9 cellular contexts compared by ENCODE assay signal in the genomic region with DNA sequence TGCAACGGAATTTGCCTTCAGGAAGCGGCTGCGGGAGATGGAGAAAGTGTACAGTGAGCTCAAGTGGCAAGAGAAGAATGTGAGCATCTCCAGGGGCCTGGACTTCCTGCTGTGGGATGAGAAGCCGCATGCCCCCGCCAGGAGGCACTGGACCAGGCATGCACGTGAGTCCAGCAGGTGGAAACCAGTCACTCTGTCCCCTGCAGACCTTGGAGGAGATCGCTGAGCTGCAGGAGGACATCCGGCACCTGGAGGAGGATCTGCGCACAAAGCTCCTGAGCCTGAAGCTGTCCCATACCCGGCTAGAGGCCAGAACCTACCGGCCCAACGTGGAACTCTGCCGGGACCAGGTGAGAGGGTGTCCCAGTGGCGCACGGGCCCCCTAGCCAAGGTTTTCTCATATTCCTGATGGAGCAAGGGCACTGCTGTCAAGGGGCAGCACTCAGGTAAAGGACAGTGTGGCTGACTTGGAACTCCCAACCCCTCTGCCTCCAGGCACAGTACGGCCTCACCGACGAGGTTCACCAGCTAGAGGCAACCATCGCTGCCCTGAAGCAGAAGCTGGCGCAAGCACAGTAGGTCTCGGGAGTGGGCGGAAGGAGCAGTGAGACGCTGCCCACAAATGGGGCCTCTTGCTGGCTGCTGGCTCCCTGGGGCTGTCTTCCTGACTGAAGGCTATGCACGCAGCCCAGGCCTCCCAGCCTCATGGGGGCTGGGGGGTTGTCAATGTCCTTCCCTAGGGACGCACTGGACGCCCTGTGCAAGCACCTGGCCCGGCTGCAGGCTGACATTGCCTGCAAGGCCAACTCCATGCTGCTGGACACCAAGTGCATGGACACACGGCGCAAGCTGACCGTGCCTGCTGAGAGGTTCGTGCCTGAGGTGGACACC. TPM values are rescaled to one million over a fixed set of nuclear protein-coding genes. Genes with fewer than 3 reads are reported as not detected.
DNase-seq lines count a peak whose midpoint lies in the region; ATAC-seq, FAIRE-seq and TF ChIP-seq lines count a peak whose summit lies in the region.
"Had no signal": no experiment of that assay in that cellular context is flagged by ENCODE, and none has a peak within 500 bp of the region (broad histone marks: within the 10 kb centered on the region; RNA-seq: fewer than 3 reads in every experiment).

No MANE protein-coding gene starts in this region.

- H4K20me1 ChIP-seq in DND-41 (ENCODE audit: insufficient read depth, low read length) (peaks cover 14% of the 10 kb centered on the region; the same call in 1 of the 2 replicates), KMS-11 (ENCODE audit: insufficient read depth) (no peaks in the 10 kb centered on the region), K562 (replicated peaks; ENCODE audit: control insufficient read depth, insufficient read depth, low read length) (no peaks in the 10 kb centered on the region)

- H3K27ac ChIP-seq in DND-41 (ENCODE audit: low read length) (peak overlapping the region; percentile 78; the same call in 1 of the 2 replicates), KMS-11 (no peak overlapping the region), K562 (ENCODE audit: extremely low read depth, low read depth, low read length) (no peak overlapping the region)

- H3K27me3 Mint-ChIP-seq in nephron progenitor cell (ENCODE audit: low read depth, poor library complexity): peaks cover 14% of the 10 kb centered on the region

- in situ Hi-C loops in K562 (cut with MboI): no loop called here

- H3K9me3 ChIP-seq in DND-41 (ENCODE audit: insufficient read depth, low read length, severe bottlenecking): no peaks in the 10 kb centered on the region
- no peaks in the 10 kb centered on the region for H3K9me3 ChIP-seq in K562 (replicated peaks; ENCODE audit: control insufficient read depth, insufficient read depth, low read depth, low read length)
- H3K9me3 ChIP-seq: colonic mucosa had no signal

- H3K79me2 ChIP-seq in DND-41 (ENCODE audit: insufficient read depth, low read length) (peaks cover 37% of the 10 kb centered on the region), KMS-11 (ENCODE audit: insufficient read depth, low read depth) (peaks cover 23% of the 10 kb centered on the region; the same call in 1 of the 2 replicates), K562 (ENCODE audit: control insufficient read depth, insufficient read depth, low read length) (peaks cover 21% of the 10 kb centered on the region)

- no peak for DNase-seq in DND-41
- DNase-seq in K562 (ENCODE audit: extremely low read depth in 1 of 4, low spot score in 3 of 4): peak; percentile 45 to 59 (median 50)
- no peak for DNase-seq in nephron progenitor cell
- no peak for DNase-seq in HuH-7.5 (ENCODE audit: low spot score)
- DNase-seq in C1 segment of cervical spinal cord (lab: John Stamatoyannopoulos, UW): no peak
- no peak for DNase-seq in Ammon's horn (ENCODE audit: low spot score)
- DNase-seq: colonic mucosa had no signal

- POLR2A ChIA-PET in K562 (lab: Yijun Ruan, JAX): interaction anchor here (0.6 to 1.9 kb wide), 5 partner anchors 8 to 428 kb away, joined by 3 to 5 read pairs (median 4); no protein-coding TSS in a partner anchor

- peak overlapping the region; percentile 10 for H3K27ac Mint-ChIP-seq in nephron progenitor cell

- no peak for TF ChIP-seq EP300 in K562 (IDR thresholded peaks at IDR 0.05; ENCODE audit: low read length)

- no peak for TF ChIP-seq POLR2A in K562 (conservative IDR thresholded peaks at IDR 0.05)

- H3K36me3 ChIP-seq in DND-41 (ENCODE audit: insufficient read depth, low read length) (peaks cover 20% of the 10 kb centered on the region), KMS-11 (ENCODE audit: insufficient read depth) (no peaks in the 10 kb centered on the region), K562 (ENCODE audit: control insufficient read depth, insufficient read depth, low read length) (peaks cover 25% of the 10 kb centered on the region; the same call in 2 of the 3 replicates)

- peaks cover 25% of the 10 kb centered on the region for H3K4me1 Mint-ChIP-seq in nephron progenitor cell

- H3K4me3 ChIP-seq in DND-41 (ENCODE audit: low read depth in 1 of 2, low read length in 2 of 2) (peak overlapping the region in 1 of 2 experiments; percentile 85; a peak in 1 of 4 replicates), KMS-11 (IDR thresholded peaks at IDR 0.05; ENCODE audit: insufficient read depth, low read depth, low read length) (no peak overlapping the region), K562 (no peak overlapping the region)

- 69% methylated on average over 31 of the region's 31 CpGs for WGBS in K562 (ENCODE audit: insufficient coverage, low coverage, missing lambda C conversion rate)

- peak overlapping the region; percentile 83 for H3K9ac ChIP-seq in DND-41 (ENCODE audit: low read depth, low read length)
- no peak overlapping the region for H3K9ac ChIP-seq in KMS-11
- H3K9ac ChIP-seq in K562 (ENCODE audit: insufficient read depth in 1 of 2, low read depth in 2 of 2, low read length in 2 of 2): peak overlapping the region in 1 of 2 experiments; percentile 96; a peak in 2 of 4 replicates

- peaks cover 11% of the 10 kb centered on the region for H3K27me3 ChIP-seq in DND-41 (ENCODE audit: insufficient read depth, low read length, poor library complexity)
- H3K27me3 ChIP-seq in KMS-11 (ENCODE audit: insufficient read depth, low read depth): no peaks in the 10 kb centered on the region
- no peaks in the 10 kb centered on the region for H3K27me3 ChIP-seq in K562 (ENCODE audit: control insufficient read depth in 2 of 2, insufficient read depth in 2 of 2, low read length in 2 of 2)
- H3K27me3 ChIP-seq: colonic mucosa had no signal

- H2AFZ ChIP-seq in DND-41 (ENCODE audit: low read depth, low read length) (peak overlapping the region; percentile 96), KMS-11 (ENCODE audit: low read depth) (peak overlapping the region; percentile 99), K562 (ENCODE audit: low read depth, low read length) (peak overlapping the region; percentile 99)

- H3K4me3 Mint-ChIP-seq in nephron progenitor cell: peak overlapping the region; percentile 96

- peaks cover 6% of the 10 kb centered on the region for H3K9me1 ChIP-seq in K562 (ENCODE audit: control insufficient read depth, insufficient read depth, low read length)

- FAIRE-seq in K562 (lab: Jason Lieb, UNC): peak; percentile 15

- TF ChIP-seq CTCF in DND-41 (IDR thresholded peaks at IDR 0.05; ENCODE audit: borderline replicate concordance, extremely low read depth, low read length, poor library complexity, severe bottlenecking) (no peak), KMS-11 (conservative IDR thresholded peaks at IDR 0.05; ENCODE audit: low read depth, low read length) (no peak), K562 (IDR thresholded peaks at IDR 0.05 in 2 of 3, conservative IDR thresholded peaks at IDR 0.05 in 1 of 3; ENCODE audit: insufficient read depth in 2 of 3, low read depth in 1 of 3, low read length in 3 of 3) (peak; percentile 28 to 72 (median 37); a peak in 4 of 6 replicates), nephron progenitor cell (IDR thresholded peaks at IDR 0.05) (no peak)

- peaks cover 9% of the 10 kb centered on the region for H3K36me3 Mint-ChIP-seq in nephron progenitor cell (ENCODE audit: low read depth)

- no TSS peak for BruUV-seq in K562 (replicated peaks; lab: Mats Ljungman, UMichigan)

- H3K4me1 ChIP-seq in DND-41 (ENCODE audit: insufficient read depth, low read length): peaks cover 44% of the 10 kb centered on the region
- peaks cover 10% of the 10 kb centered on the region for H3K4me1 ChIP-seq in KMS-11 (ENCODE audit: low read depth, poor library complexity, severe bottlenecking)
- H3K4me1 ChIP-seq in K562 (replicated peaks in 1 of 2; ENCODE audit: control insufficient read depth in 2 of 2, insufficient read depth in 2 of 2, low read length in 2 of 2): peaks cover 18 to 44% of the 10 kb centered on the region in 2 experiments; a peak in 4 of 5 replicates
- H3K4me1 ChIP-seq: colonic mucosa had no signal

- ATAC-seq in DND-41 (ENCODE audit: insufficient read depth, low read depth) (no peak), K562 (peak; percentile 11; the same call in 2 of the 3 replicates), HG03457 (IDR thresholded peaks at IDR 0.05; ENCODE audit: unreplicated experiment) (no peak)

- no peaks in the 10 kb centered on the region for H3K9me3 Mint-ChIP-seq in nephron progenitor cell

- CTCF ChIA-PET in K562 (lab: Yijun Ruan, JAX; ENCODE audit: low intra/inter-chr PET ratio): no interaction called here

- intact Hi-C loops in K562 (cut with micrococcal nuclease): loop anchor here (5.0 kb wide), 2 partner anchors 155 to 230 kb away; a partner anchor contains a TSS

- H3K4me2 ChIP-seq in DND-41 (ENCODE audit: insufficient read depth, low read length) (peak overlapping the region; percentile 96; the same call in 1 of the 2 replicates), KMS-11 (0 out of 2 replicates have a peak overlapping the region, but pooled peaks have one; percentile 82), K562 (ENCODE audit: insufficient read depth, low read length) (peak overlapping the region; percentile 97; the same call in 1 of the 2 replicates)

- no peak for TF ChIP-seq RAD21 in K562 (CRISPR knock-in tag; conservative IDR thresholded peaks at IDR 0.05 in 1 of 2, IDR thresholded peaks at IDR 0.05 in 1 of 2)

RNA-seq across cellular contexts. Expression of a gene that starts 1.2 kb away (rescaled TPM):
- total RNA-seq in K562 (2011; cell fraction: chromatin; rRNA removed; ENCODE audit: low replicate concordance): 6.1 and 18.5 TPM in 2 replicates
- total RNA-seq in K562 (2011; cell fraction: nucleolus; rRNA removed): 17.3 and 17.4 TPM in 2 replicates
- 12.3 and 12.6 TPM in 2 replicates for total RNA-seq in K562 (2011; cell fraction: nucleoplasm; rRNA removed)
- total RNA-seq in K562 (2014; rRNA removed) (40.0 and 52.5 TPM in 2 replicates), K562 (2014; rRNA removed; fragmentation: Illumina TruSeq; extraction: Trizol) (15.1 and 21.2 TPM in 2 replicates), K562 (2015; rRNA removed; fragmentation: Illumina TruSeq; extraction: Trizol) (26.7 and 27.4 TPM in 2 replicates), K562 (2021) (30.9 and 33.4 TPM in 2 replicates)
- polyA plus RNA-seq in K562 (2011; rRNA removed) (34.4 and 37.0 TPM in 2 replicates), K562 (2014; fragmentation: Illumina TruSeq; extraction: Trizol) (25.2 and 26.7 TPM in 2 replicates), K562 (2014; fragmentation: Nextera tagmentation; extraction: Ambion mirVana) (1 to 10 TPM; 5.9 to 8.4 TPM), K562 (2014; rRNA removed) (29.9 and 37.2 TPM in 2 replicates)
- 43.8 and 51.3 TPM in 2 replicates for polyA plus RNA-seq in K562 (2011; cell fraction: cytosol; rRNA removed)
- polyA plus RNA-seq in K562 (2011; cell fraction: nucleus; rRNA removed): 27.6 and 28.3 TPM in 2 replicates
- 24.0 and 26.0 TPM in 2 replicates for polyA plus RNA-seq in K562 (2012)
- polyA minus RNA-seq in K562 (2011; rRNA and poly(A)+ RNA removed): 12.3 and 15.7 TPM in 2 replicates
- 12.0 and 12.3 TPM in 2 replicates for polyA minus RNA-seq in K562 (2011; cell fraction: cytosol; rRNA and poly(A)+ RNA removed)
- polyA minus RNA-seq in K562 (2011; cell fraction: nucleus; rRNA and poly(A)+ RNA removed): 4.6 and 6.2 TPM in 2 replicates

RNA-seq across cellular contexts. Expression of a gene that starts 3.6 kb away (rescaled TPM):
- 0.62 TPM in 1 of 2 replicates, not detected in the other for total RNA-seq in K562 (2011; cell fraction: chromatin; rRNA removed; ENCODE audit: low replicate concordance)
- total RNA-seq in K562 (2011; cell fraction: nucleolus; rRNA removed): 0.92 and 1.0 TPM in 2 replicates
- total RNA-seq in K562 (2011; cell fraction: nucleoplasm; rRNA removed): 0.66 and 0.92 TPM in 2 replicates
- 0.36 TPM in 1 of 2 replicates, not detected in the other for total RNA-seq in K562 (2014; rRNA removed)
- 0.19 TPM in 1 of 2 replicates, not detected in the other for total RNA-seq in K562 (2014; rRNA removed; fragmentation: Illumina TruSeq; extraction: Trizol)
- total RNA-seq in K562 (2015; rRNA removed; fragmentation: Illumina TruSeq; extraction: Trizol): 0.19 and 0.40 TPM in 2 replicates
- total RNA-seq in K562 (2021): 0.60 and 0.78 TPM in 2 replicates
- polyA plus RNA-seq in K562 (2011; rRNA removed): 0.06 and 0.24 TPM in 2 replicates
- 0.19 and 0.25 TPM in 2 replicates for polyA plus RNA-seq in K562 (2011; cell fraction: cytosol; rRNA removed)
- 0.41 and 0.68 TPM in 2 replicates for polyA plus RNA-seq in K562 (2011; cell fraction: nucleus; rRNA removed)
- polyA plus RNA-seq in K562 (2012): 0.21 and 0.25 TPM in 2 replicates
- 0.24 and 0.37 TPM in 2 replicates for polyA plus RNA-seq in K562 (2014; fragmentation: Illumina TruSeq; extraction: Trizol)
- under 1 TPM; 0.08 to 0.14 TPM for polyA plus RNA-seq in K562 (2014; fragmentation: Nextera tagmentation; extraction: Ambion mirVana)
- 0.19 and 0.94 TPM in 2 replicates for polyA plus RNA-seq in K562 (2014; rRNA removed)
- not detected in 2 replicates for polyA minus RNA-seq in K562 (2011; rRNA and poly(A)+ RNA removed)
- not detected in 2 replicates for polyA minus RNA-seq in K562 (2011; cell fraction: cytosol; rRNA and poly(A)+ RNA removed)
- polyA minus RNA-seq in K562 (2011; cell fraction: nucleus; rRNA and poly(A)+ RNA removed): 0.56 TPM in 1 of 2 replicates, not detected in the other

RNA-seq across cellular contexts. Expression of a gene that starts 37.5 kb away (rescaled TPM):
- total RNA-seq in K562 (2011; cell fraction: chromatin; rRNA removed; ENCODE audit: low replicate concordance): 0.07 and 0.11 TPM in 2 replicates
- total RNA-seq in K562 (2011; cell fraction: nucleolus; rRNA removed): 0.13 and 0.17 TPM in 2 replicates
- 0.07 TPM in 1 of 2 replicates, not detected in the other for total RNA-seq in K562 (2011; cell fraction: nucleoplasm; rRNA removed)
- total RNA-seq in K562 (2014; rRNA removed) (0.14 TPM in 1 of 2 replicates, not detected in the other), K562 (2014; rRNA removed; fragmentation: Illumina TruSeq; extraction: Trizol) (0.03 TPM in 1 of 2 replicates, not detected in the other), K562 (2015; rRNA removed; fragmentation: Illumina TruSeq; extraction: Trizol) (not detected in 2 replicates), K562 (2021) (0.04 and 0.09 TPM in 2 replicates)
- polyA plus RNA-seq in K562 (2011; rRNA removed) (0.04 TPM in 2 replicates), K562 (2014; fragmentation: Illumina TruSeq; extraction: Trizol) (0.07 TPM in 1 of 2 replicates, not detected in the other), K562 (2014; fragmentation: Nextera tagmentation; extraction: Ambion mirVana) (not detected), K562 (2014; rRNA removed) (0.03 TPM in 1 of 2 replicates, not detected in the other)
- polyA plus RNA-seq in K562 (2011; cell fraction: cytosol; rRNA removed): 0.09 TPM in 1 of 2 replicates, not detected in the other
- polyA plus RNA-seq in K562 (2011; cell fraction: nucleus; rRNA removed): 0.11 TPM in 1 of 2 replicates, not detected in the other
- 0.01 and 0.07 TPM in 2 replicates for polyA plus RNA-seq in K562 (2012)
- polyA minus RNA-seq in K562 (2011; rRNA and poly(A)+ RNA removed): not detected in 2 replicates
- polyA minus RNA-seq in K562 (2011; cell fraction: cytosol; rRNA and poly(A)+ RNA removed): not detected in 2 replicates
- polyA minus RNA-seq in K562 (2011; cell fraction: nucleus; rRNA and poly(A)+ RNA removed): 0.13 TPM in 1 of 2 replicates, not detected in the other

Comparison
In these comparisons a context has a peak if more than half of its experiments do, and no peak if none do; other contexts are left out.
1. DNase-seq: peak in K562 (4 of 4); none in DND-41 (single experiment), nephron progenitor cell (single experiment), HuH-7.5 (single experiment), C1 segment of cervical spinal cord (0 of 14) and Ammon's horn (single experiment).
2. CTCF ChIP-seq: peak in K562 (3 of 3); none in DND-41 (single experiment), KMS-11 (single experiment) and nephron progenitor cell (single experiment).
3. Peak in every context shown above with its lines, with median percentiles within 50 percentile points of each other: H2AFZ ChIP-seq and H3K4me2 ChIP-seq.